26 cellular contexts compared by ENCODE assay signal in the genomic region with DNA sequence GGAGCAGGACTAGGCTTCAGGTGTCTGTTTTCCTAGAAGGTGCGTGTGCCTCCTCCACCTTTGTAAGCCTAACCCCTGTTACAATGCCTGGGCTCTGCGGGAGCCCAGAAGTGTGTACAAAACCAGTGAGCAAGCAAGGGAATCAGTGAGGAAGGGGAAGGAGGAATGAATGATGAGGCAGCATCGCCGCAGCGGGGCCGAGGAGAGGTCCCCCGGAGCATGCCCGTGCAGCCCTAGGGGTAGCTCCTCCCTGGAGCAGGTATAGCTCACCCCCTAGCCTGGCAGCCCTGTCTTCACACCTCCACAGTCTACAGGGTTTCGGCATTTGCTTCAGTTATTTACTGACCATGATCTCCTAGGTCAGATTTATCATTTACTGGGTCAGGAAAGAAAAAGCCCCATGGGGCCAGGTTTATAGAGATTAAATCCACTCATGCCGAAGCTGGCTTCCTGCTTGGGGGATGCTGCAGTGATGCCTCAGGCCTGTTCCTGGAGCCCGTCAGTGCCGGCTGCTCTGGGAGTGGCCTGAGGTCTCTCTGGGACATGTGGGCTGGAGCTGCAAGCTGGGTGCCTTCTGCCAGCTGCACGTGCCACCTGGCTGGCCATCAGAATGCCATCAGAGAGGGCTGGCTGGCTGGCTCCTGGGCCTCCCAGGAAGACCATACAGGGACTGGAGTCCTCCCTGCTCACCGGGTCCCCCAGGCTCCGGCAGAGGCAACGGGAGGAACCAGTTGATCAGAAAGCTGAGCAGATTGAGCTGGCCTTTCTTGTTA.
DNase-seq lines count a peak whose midpoint lies in the region; ATAC-seq and TF ChIP-seq lines count a peak whose summit lies in the region.
"Had no signal": no experiment of that assay in that cellular context is flagged by ENCODE, and none has a peak within 500 bp of the region (broad histone marks: within the 10 kb centered on the region; RNA-seq: fewer than 3 reads in every experiment).

No MANE protein-coding gene starts in this region.

- H4K8ac ChIP-seq in mesenchymal stem cell (ENCODE audit: low read length), result peak overlapping the region; percentile 33

- peaks cover 38% of the 10 kb centered on the region for H3K4me1 ChIP-seq in mesenchymal stem cell (ENCODE audit: control insufficient read depth, insufficient read depth, low read depth, low read length)

- CTCF ChIA-PET in RWPE1 (lab: Yijun Ruan, JAX), result interaction anchor here (0.6 kb wide), 1 partner anchor 143 kb away, joined by 5 read pairs; no protein-coding TSS in a partner anchor

- no peak overlapping the region for H2AFZ ChIP-seq in mesenchymal stem cell (ENCODE audit: low read depth, low read length)

- H3K27ac ChIP-seq in mesenchymal stem cell (ENCODE audit: low read length, poor library complexity, severe bottlenecking) (no peak overlapping the region), RWPE1 (no peak overlapping the region)
- H3K27ac ChIP-seq: body of pancreas, lower lobe of right lung, Peyer's patch, suprapubic skin had no signal

- H2BK5ac ChIP-seq in mesenchymal stem cell (ENCODE audit: low read depth, low read length, poor library complexity, severe bottlenecking), result no peak overlapping the region

- 89% methylated on average over 16 of the region's 16 CpGs for WGBS in mesenchymal stem cell

- no peak overlapping the region for H2BK12ac ChIP-seq in mesenchymal stem cell (ENCODE audit: low read length in 2 of 2)

- H3K4me3 ChIP-seq in choroid plexus epithelial cell (ENCODE audit: low read depth, low read length), result no peak overlapping the region
- no peak overlapping the region for H3K4me3 ChIP-seq in mesenchymal stem cell (ENCODE audit: insufficient read depth in 1 of 2, low read depth in 1 of 2, low read length in 2 of 2)
- no peak overlapping the region for H3K4me3 ChIP-seq in MG63
- H3K4me3 ChIP-seq: body of pancreas, K562, lower lobe of right lung, Peyer's patch, suprapubic skin had no signal

- TF ChIP-seq CTCF in choroid plexus epithelial cell (conservative IDR thresholded peaks at IDR 0.05; ENCODE audit: low read depth, low read length) (no peak), RWPE1 (conservative IDR thresholded peaks at IDR 0.05; ENCODE audit: low read depth) (no peak)

- ATAC-seq in GM18511 (IDR thresholded peaks at IDR 0.05; ENCODE audit: unreplicated experiment) (no peak), GM21723 (IDR thresholded peaks at IDR 0.05; ENCODE audit: unreplicated experiment) (no peak)
- ATAC-seq: activated CD8-positive, alpha-beta memory T cell treated with anti-CD3 and anti-CD28 coated beads, Interleukin-2, amount 10 ng/mL, durations not matched to agents 7 days and 5 days; activated T-helper 17 cell treated with anti-CD3 and anti-CD28 coated beads, Interleukin-2, amount 50 U/mL, for 72 hours; body of pancreas; effector memory CD8-positive, alpha-beta T cell; K562; lower lobe of right lung had no signal

- H3K14ac ChIP-seq in mesenchymal stem cell (ENCODE audit: low read length in 2 of 2), result peak overlapping the region in 1 of 2 experiments; percentile 49

- DNase-seq in A172 (ENCODE audit: low spot score) (peak; percentile 30), G401 (ENCODE audit: low spot score) (peak; percentile 17), choroid plexus epithelial cell (ENCODE audit: low read depth) (peak; percentile 30), mesenchymal stem cell (no peak), RWPE1 (ENCODE audit: low spot score) (no peak), MG63 (no peak)
- DNase-seq: activated CD4-positive, alpha-beta T cell treated with anti-CD3 and anti-CD28 coated beads for 48 hours; activated CD8-positive, alpha-beta memory T cell treated with anti-CD3 and anti-CD28 coated beads, Interleukin-2, amount 10 ng/mL, durations not matched to agents 7 days and 5 days; body of pancreas; CD4-positive, alpha-beta memory T cell; DMS79; effector memory CD8-positive, alpha-beta T cell; GOT3; head of caudate nucleus; immature natural killer cell; lower lobe of right lung; NCI-H1694; NCI-H226; occipital lobe; stimulated activated CD4-positive, alpha-beta T cell treated with anti-CD3 and anti-CD28 coated beads, Interleukin-15, amount 100 ng/mL, for 24 hours had no signal

- peaks cover 8% of the 10 kb centered on the region for H3K79me1 ChIP-seq in mesenchymal stem cell (replicated peaks; ENCODE audit: low read length, poor library complexity, severe bottlenecking)

- H3K9me3 ChIP-seq in mesenchymal stem cell (ENCODE audit: control insufficient read depth, low read length) (peaks cover under 1% of the 10 kb centered on the region), MG63 (no peaks in the 10 kb centered on the region)
- H3K9me3 ChIP-seq: body of pancreas, suprapubic skin had no signal

- no peak overlapping the region for H2BK120ac ChIP-seq in mesenchymal stem cell (ENCODE audit: low read depth, low read length)

- no peak overlapping the region for H3K9ac ChIP-seq in mesenchymal stem cell (ENCODE audit: low read length)

- no peak overlapping the region for H4K91ac ChIP-seq in mesenchymal stem cell (ENCODE audit: low read length)

- peaks cover 3 to 5% of the 10 kb centered on the region in 2 experiments for H3K36me3 ChIP-seq in mesenchymal stem cell (ENCODE audit: control insufficient read depth in 1 of 2, insufficient read depth in 2 of 2, low read depth in 1 of 2, low read length in 2 of 2)
- peaks cover 10% of the 10 kb centered on the region for H3K36me3 ChIP-seq in MG63
- H3K36me3 ChIP-seq: lower lobe of right lung, Peyer's patch, suprapubic skin had no signal

- in situ Hi-C loops in G401 (cut with HindIII; ENCODE audit: low sequenced_read_pairs), result no loop called here

- POLR2A ChIA-PET in RWPE1 (lab: Yijun Ruan, JAX; ENCODE audit: low non-redundant PET), result interaction anchor here (0.6 kb wide), 1 partner anchor 274 kb away, joined by 7 read pairs; no protein-coding TSS in a partner anchor

- no peak overlapping the region for H3K4me2 ChIP-seq in mesenchymal stem cell (ENCODE audit: low read length, poor library complexity, severe bottlenecking)

- H3K23ac ChIP-seq in mesenchymal stem cell (ENCODE audit: low read length in 2 of 2), result peak overlapping the region in 1 of 2 experiments; percentile 9

- peak overlapping the region; percentile 2 for H2AK5ac ChIP-seq in mesenchymal stem cell (ENCODE audit: low read length, severe bottlenecking)

- H3K18ac ChIP-seq in mesenchymal stem cell (ENCODE audit: low read depth in 1 of 2, low read length in 2 of 2), result peak overlapping the region; percentile 24 to 38

- peak overlapping the region in 1 of 2 experiments; percentile 21 for H3K4ac ChIP-seq in mesenchymal stem cell (ENCODE audit: low read depth in 1 of 2, low read length in 2 of 2)

- H2BK15ac ChIP-seq in mesenchymal stem cell (ENCODE audit: low read depth, poor library complexity, severe bottlenecking), result peak overlapping the region; percentile 3

- H3K27me3 ChIP-seq in mesenchymal stem cell (ENCODE audit: control insufficient read depth in 1 of 2, insufficient read depth in 1 of 2, low read length in 2 of 2) (no peaks in the 10 kb centered on the region), MG63 (no peaks in the 10 kb centered on the region)
- H3K27me3 ChIP-seq: body of pancreas, Peyer's patch, suprapubic skin had no signal

Comparison
In these comparisons a context has a peak if more than half of its experiments do, and no peak if none do; other contexts are left out.
1. DNase-seq: peak in A172 (single experiment), G401 (single experiment) and choroid plexus epithelial cell (single experiment); none in mesenchymal stem cell (single experiment), RWPE1 (single experiment) and MG63 (single experiment).